1 cellular context compared by ENCODE assay signal in genomic region chr16:56382459-56382858, GRCh38.
TF ChIP-seq lines count a peak whose summit lies in the region.

No MANE protein-coding gene starts in this region.

TF ChIP-seq in HepG2, 621 proteins besides CTCF, POLR2A, EP300 and RAD21 (continued from another document and continues in another):
- TF ChIP-seq LCORL (IDR thresholded peaks at IDR 0.05) (no peak), LCORL (CRISPR knock-in tag; IDR thresholded peaks at IDR 0.05) (peak; percentile 80), ZSCAN31 (CRISPR knock-in tag; IDR thresholded peaks at IDR 0.05; ENCODE audit: low read depth) (no peak), ZNF550 (CRISPR knock-in tag; IDR thresholded peaks at IDR 0.05; ENCODE audit: borderline replicate concordance) (no peak), IRX3 (CRISPR knock-in tag; IDR thresholded peaks at IDR 0.05; ENCODE audit: borderline replicate concordance, low read depth) (no peak), SALL1 (CRISPR knock-in tag; IDR thresholded peaks at IDR 0.05) (peak; percentile 31; the same call in 1 of the 2 replicates), HMGXB4 (CRISPR knock-in tag; IDR thresholded peaks at IDR 0.05; ENCODE audit: borderline replicate concordance in 1 of 2, low read depth in 1 of 2) (no peak), AHDC1 (CRISPR knock-in tag; IDR thresholded peaks at IDR 0.05; ENCODE audit: borderline replicate concordance) (no peak), ZFP36 (IDR thresholded peaks at IDR 0.05; ENCODE audit: borderline replicate concordance, low read depth, low read length, partially characterized antibody) (no peak), ATF1 (CRISPR knock-in tag; IDR thresholded peaks at IDR 0.05) (no peak), ZNF512B (CRISPR knock-in tag; IDR thresholded peaks at IDR 0.05; ENCODE audit: borderline replicate concordance) (no peak), NFAT5 (CRISPR knock-in tag; IDR thresholded peaks at IDR 0.05) (no peak), ZNF790 (CRISPR knock-in tag; IDR thresholded peaks at IDR 0.05; ENCODE audit: borderline replicate concordance) (no peak), ZNF260 (CRISPR knock-in tag; IDR thresholded peaks at IDR 0.05; ENCODE audit: borderline replicate concordance, low read depth) (no peak), SKIL (CRISPR knock-in tag; IDR thresholded peaks at IDR 0.05; ENCODE audit: borderline replicate concordance) (no peak), XRCC5 (optimal IDR thresholded peaks at IDR 0.05; ENCODE audit: low read length) (no peak), CREBL2 (CRISPR knock-in tag; IDR thresholded peaks at IDR 0.05; ENCODE audit: borderline replicate concordance) (no peak), ZNF180 (CRISPR knock-in tag; IDR thresholded peaks at IDR 0.05; ENCODE audit: borderline replicate concordance, low read depth) (no peak), RFXAP (CRISPR knock-in tag; IDR thresholded peaks at IDR 0.05; ENCODE audit: borderline replicate concordance) (0 out of 2 replicates have a peak, but pooled peaks have one; percentile 30), ZNF629 (CRISPR knock-in tag; conservative IDR thresholded peaks at IDR 0.05) (no peak; the same call in 1 of the 2 replicates), ZNF441 (CRISPR knock-in tag; IDR thresholded peaks at IDR 0.05; ENCODE audit: borderline replicate concordance) (no peak), NFYB (CRISPR knock-in tag; IDR thresholded peaks at IDR 0.05) (no peak), ARID3A (IDR thresholded peaks at IDR 0.05; ENCODE audit: low read depth, low read length) (peak; percentile 18; the same call in 1 of the 2 replicates), KLF16 (CRISPR knock-in tag; IDR thresholded peaks at IDR 0.05) (peak in 1 of 2 experiments; percentile 26; a peak in 1 of 4 replicates), ZNF572 (CRISPR knock-in tag; IDR thresholded peaks at IDR 0.05) (no peak), STAG1 (CRISPR knock-in tag; IDR thresholded peaks at IDR 0.05) (no peak), CREB3 (CRISPR knock-in tag; IDR thresholded peaks at IDR 0.05) (no peak), ZSCAN29 (CRISPR knock-in tag; conservative IDR thresholded peaks at IDR 0.05) (no peak), SP140L (CRISPR knock-in tag; IDR thresholded peaks at IDR 0.05; ENCODE audit: borderline replicate concordance) (no peak), ZNF33B (CRISPR knock-in tag; IDR thresholded peaks at IDR 0.05) (no peak), ZNF747 (CRISPR knock-in tag; IDR thresholded peaks at IDR 0.05; ENCODE audit: borderline replicate concordance) (no peak), ZNF331 (CRISPR knock-in tag; IDR thresholded peaks at IDR 0.05) (peak; percentile 66; the same call in 1 of the 2 replicates), ETV6 (CRISPR knock-in tag; conservative IDR thresholded peaks at IDR 0.05) (no peak), ZNF460 (CRISPR knock-in tag; IDR thresholded peaks at IDR 0.05; ENCODE audit: borderline replicate concordance) (no peak), AHR (CRISPR knock-in tag; IDR thresholded peaks at IDR 0.05) (no peak), ZNF782 (CRISPR knock-in tag; IDR thresholded peaks at IDR 0.05; ENCODE audit: borderline replicate concordance) (no peak), MED1 (CRISPR knock-in tag; IDR thresholded peaks at IDR 0.05) (0 out of 2 replicates have a peak, but pooled peaks have one; percentile 11)
